Comparison of ENCODE assay signal across 8 cellular contexts in the genomic region with DNA sequence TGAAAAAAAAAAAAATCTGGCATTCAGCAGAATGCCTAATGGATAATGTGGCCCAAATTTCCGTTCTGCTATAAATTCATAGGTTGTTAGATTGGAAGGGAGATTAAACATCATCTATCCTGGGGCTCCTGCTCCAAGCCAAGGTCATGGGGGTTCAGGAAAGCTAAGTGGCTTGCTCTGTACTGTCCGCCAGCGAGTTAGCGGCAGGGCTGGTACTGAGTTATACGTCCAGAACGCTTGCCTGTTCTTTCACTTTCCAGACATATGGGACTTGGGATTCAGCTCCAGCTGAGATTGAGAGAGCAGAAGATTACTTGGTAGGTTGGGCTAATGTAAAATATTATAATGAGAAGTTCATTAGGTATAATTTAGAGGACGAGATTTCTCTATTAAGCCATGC. TPM values are rescaled to one million over a fixed set of nuclear protein-coding genes. Genes with fewer than 3 reads are reported as not detected.
DNase-seq lines count a peak whose midpoint lies in the region; ATAC-seq and TF ChIP-seq lines count a peak whose summit lies in the region.

No MANE protein-coding gene starts in this region.

- H3K9me3 ChIP-seq in HUES64 (ENCODE audit: insufficient read depth, low read depth, low read length): no peaks in the 10 kb centered on the region
- H3K9me3 ChIP-seq in neutrophil: no peaks in the 10 kb centered on the region

- WGBS in HUES64: 7% methylated on average over 6 of the region's 7 CpGs

- H3K4me1 ChIP-seq in HUES64 (ENCODE audit: insufficient read depth, low read length) (0 out of 2 replicates have a peak, but pooled peaks cover 5% of the 10 kb centered on the region), foreskin keratinocyte (peaks cover 10% of the 10 kb centered on the region), neutrophil (ENCODE audit: control insufficient read depth in 1 of 2, insufficient read depth in 1 of 2, low read depth in 1 of 2, low read length in 1 of 2) (peaks cover 36 to 42% of the 10 kb centered on the region in 2 experiments)

- H3K27me3 ChIP-seq in HUES64 (ENCODE audit: insufficient read depth, low read length) (no peaks in the 10 kb centered on the region; the same call in 1 of the 2 replicates), foreskin keratinocyte (no peaks in the 10 kb centered on the region), neutrophil (no peaks in the 10 kb centered on the region)

- H3K4me3 ChIP-seq in HUES64 (ENCODE audit: low read length) (peak overlapping the region; percentile 89), neutrophil (ENCODE audit: low read depth in 1 of 2, low read length in 1 of 2) (peak overlapping the region; percentile 79 to 80)

- peak; percentile 17 for DNase-seq in DMS 273 treated with DMSO at 0.1 percent for 48 hours (lab: John Stamatoyannopoulos, UW)
- no peak for DNase-seq in foreskin keratinocyte
- DNase-seq in CD1c-positive myeloid dendritic cell (ENCODE audit: extremely low spot score): no peak
- DNase-seq in DMS79 treated with DMSO at 0.1 percent for 48 hours (lab: John Stamatoyannopoulos, UW): no peak

- H3K27ac ChIP-seq in HUES64 (ENCODE audit: low read depth, low read length): no peak overlapping the region
- peak overlapping the region; percentile 90 for H3K27ac ChIP-seq in VCaP
- peak overlapping the region; percentile 20 for H3K27ac ChIP-seq in foreskin keratinocyte
- peak overlapping the region; percentile 88 for H3K27ac ChIP-seq in neutrophil

- TF ChIP-seq CTCF in VCaP (conservative IDR thresholded peaks at IDR 0.05) (no peak), foreskin keratinocyte (conservative IDR thresholded peaks at IDR 0.05) (no peak), neutrophil (IDR thresholded peaks at IDR 0.05) (no peak)

- peaks cover 20% of the 10 kb centered on the region for H3K36me3 ChIP-seq in HUES64 (ENCODE audit: insufficient read depth, low read length)
- H3K36me3 ChIP-seq in neutrophil: no peaks in the 10 kb centered on the region

- ATAC-seq in foreskin keratinocyte: no peak
- no peak for ATAC-seq in GM19328 (IDR thresholded peaks at IDR 0.05; ENCODE audit: unreplicated experiment)

- H3K9ac ChIP-seq in HUES64 (ENCODE audit: low read depth, low read length): peak overlapping the region; percentile 88

RNA-seq across cellular contexts. Expression of gene RWDD1, which starts 0.9 kb away (rescaled TPM):
- polyA plus RNA-seq in HUES64 (2013, experiment 1 of 2): 37.5 TPM
- 39.8 TPM for polyA plus RNA-seq in HUES64 (2013, experiment 2 of 2)
- 49.0 and 64.9 TPM in 2 replicates for total RNA-seq in foreskin keratinocyte
- polyA plus RNA-seq in foreskin keratinocyte: 67.4 and 91.9 TPM in 2 replicates

RNA-seq across cellular contexts. Expression of gene CALHM4, which starts 18.6 kb away (rescaled TPM):
- polyA plus RNA-seq in HUES64 (2013, experiment 1 of 2): 0.30 TPM
- not detected for polyA plus RNA-seq in HUES64 (2013, experiment 2 of 2)
- 0.10 and 0.18 TPM in 2 replicates for total RNA-seq in foreskin keratinocyte
- 0.17 and 0.19 TPM in 2 replicates for polyA plus RNA-seq in foreskin keratinocyte

RNA-seq across cellular contexts. Expression of gene TRAPPC3L, which starts 26.7 kb away (rescaled TPM):
- polyA plus RNA-seq in HUES64 (2013, experiment 1 of 2): not detected
- polyA plus RNA-seq in HUES64 (2013, experiment 2 of 2): not detected
- total RNA-seq in foreskin keratinocyte: 0.07 and 0.20 TPM in 2 replicates
- 0.12 and 0.13 TPM in 2 replicates for polyA plus RNA-seq in foreskin keratinocyte

RNA-seq across cellular contexts. Expression of gene RSPH4A, which starts 44.1 kb away (rescaled TPM):
- polyA plus RNA-seq in HUES64 (2013, experiment 1 of 2): 0.90 TPM
- 0.44 TPM for polyA plus RNA-seq in HUES64 (2013, experiment 2 of 2)
- total RNA-seq in foreskin keratinocyte: 0.10 and 0.14 TPM in 2 replicates
- 0.04 TPM in 2 replicates for polyA plus RNA-seq in foreskin keratinocyte
